Comparison of ENCODE assay signal across 1 cellular context in genomic region chr2:190197143-190197720, GRCh38.
TF ChIP-seq lines count a peak whose summit lies in the region.

No MANE protein-coding gene starts in this region.

TF ChIP-seq in WTC11, 78 proteins besides CTCF, POLR2A, EP300 and RAD21 (continued from another document):
- TF ChIP-seq OVOL2 (CRISPR knock-in tag; IDR thresholded peaks at IDR 0.05; ENCODE audit: borderline replicate concordance) (no peak), ATF3 (CRISPR knock-in tag; conservative IDR thresholded peaks at IDR 0.05) (no peak), ZBTB43 (CRISPR knock-in tag; IDR thresholded peaks at IDR 0.05) (no peak), ZSCAN18 (CRISPR knock-in tag; IDR thresholded peaks at IDR 0.05) (no peak), FOXJ3 (CRISPR knock-in tag; IDR thresholded peaks at IDR 0.05; ENCODE audit: borderline replicate concordance) (no peak), ETV6 (CRISPR knock-in tag; IDR thresholded peaks at IDR 0.05) (no peak), MXD4 (CRISPR knock-in tag; IDR thresholded peaks at IDR 0.05; ENCODE audit: borderline replicate concordance) (no peak), CBFB (CRISPR knock-in tag; IDR thresholded peaks at IDR 0.05; ENCODE audit: low read depth) (no peak), E2F4 (CRISPR knock-in tag; IDR thresholded peaks at IDR 0.05; ENCODE audit: borderline replicate concordance, low read depth) (no peak), ARID4B (CRISPR knock-in tag; IDR thresholded peaks at IDR 0.05; ENCODE audit: borderline replicate concordance) (no peak), ZMAT4 (CRISPR knock-in tag; IDR thresholded peaks at IDR 0.05) (no peak), ZNF281 (CRISPR knock-in tag; IDR thresholded peaks at IDR 0.05) (no peak), CREM (CRISPR knock-in tag; IDR thresholded peaks at IDR 0.05) (no peak)
